In genomic region chr11:72821920-72822799, GRCh38 we compare ENCODE assay signal across 8 cellular contexts. TPM values are rescaled to one million over a fixed set of nuclear protein-coding genes. Genes with fewer than 3 reads are reported as not detected.
DNase-seq lines count a peak whose midpoint lies in the region; ATAC-seq and TF ChIP-seq lines count a peak whose summit lies in the region.

No MANE protein-coding gene starts in this region.

- DNase-seq in Calu3, result peak; percentile 85
- peak; percentile 83 for DNase-seq in HCEC 1CT
- peak; percentile 81 to 91 for DNase-seq in NCI-H524 (lab: John Stamatoyannopoulos, UW)
- DNase-seq in activated T-cell treated with anti-CD3 and anti-CD28 coated beads for 24 hours (ENCODE audit: low read depth), result peak; percentile 67
- DNase-seq in endothelial cell (ENCODE audit: low spot score), result peak; percentile 93
- peak; percentile 85 for DNase-seq in stimulated activated CD8-positive, alpha-beta memory T cell treated with anti-CD3 and anti-CD28 coated beads, Interleukin-12 subunit alpha, Interleukin-12 subunit beta, amount 100 ng/mL, for 4 hours (ENCODE audit: low read depth)

- no peaks in the 10 kb centered on the region for H3K9me3 ChIP-seq in mesodermal cell (ENCODE audit: control insufficient read depth, low read length)

- intact Hi-C loops in Calu3 (cut with micrococcal nuclease; ENCODE audit: unreplicated experiment), result no loop called here

- H3K36me3 Mint-ChIP-seq in Calu3 (ENCODE audit: insufficient read depth, unreplicated experiment), result peaks cover 13% of the 10 kb centered on the region
- H3K36me3 Mint-ChIP-seq in endothelial cell (ENCODE audit: low read depth, unreplicated experiment), result peaks cover 29% of the 10 kb centered on the region

- H3K9me3 Mint-ChIP-seq in Calu3 (ENCODE audit: low read depth, unreplicated experiment), result no peaks in the 10 kb centered on the region
- H3K9me3 Mint-ChIP-seq in endothelial cell (ENCODE audit: unreplicated experiment), result no peaks in the 10 kb centered on the region

- TF ChIP-seq CTCF in Calu3 (IDR thresholded peaks at IDR 0.05; ENCODE audit: unreplicated experiment) (peak; percentile 28), endothelial cell (IDR thresholded peaks at IDR 0.05; ENCODE audit: unreplicated experiment) (peak; percentile 39)

- H3K4me1 Mint-ChIP-seq in Calu3 (ENCODE audit: low read depth, unreplicated experiment), result no peaks in the 10 kb centered on the region
- H3K4me1 Mint-ChIP-seq in endothelial cell (ENCODE audit: unreplicated experiment), result peaks cover 8% of the 10 kb centered on the region

- WGBS in mesodermal cell (ENCODE audit: insufficient coverage in 2 of 2), 2 experiments, result 1 to 3% methylated on average over 55 to 64 of the region's 82 CpGs

- peak overlapping the region; percentile 59 for H3K4me3 Mint-ChIP-seq in Calu3 (ENCODE audit: low read depth, unreplicated experiment)
- H3K4me3 Mint-ChIP-seq in endothelial cell (ENCODE audit: unreplicated experiment), result no peak overlapping the region

- H3K27me3 Mint-ChIP-seq in Calu3 (ENCODE audit: unreplicated experiment) (no peaks in the 10 kb centered on the region), endothelial cell (ENCODE audit: unreplicated experiment) (peaks cover 20% of the 10 kb centered on the region)

- no peak overlapping the region for H3K27ac ChIP-seq in mesodermal cell (ENCODE audit: low read depth, low read length, severe bottlenecking)

- CTCF ChIA-PET in Calu3 (lab: Charles Lee), result interaction anchor here (0.5 to 0.8 kb wide), 3 partner anchors 9 to 103 kb away, joined by 3 to 7 read pairs (median 3); no protein-coding TSS in a partner anchor

- peak overlapping the region; percentile 40 for H3K4me3 ChIP-seq in mesodermal cell (ENCODE audit: extremely low read depth, insufficient read depth, low read length, poor library complexity, severe bottlenecking)

- no peak overlapping the region for H3K27ac Mint-ChIP-seq in Calu3 (ENCODE audit: unreplicated experiment)
- H3K27ac Mint-ChIP-seq in endothelial cell (ENCODE audit: unreplicated experiment), result no peak overlapping the region

- H3K4me1 ChIP-seq in mesodermal cell (ENCODE audit: control insufficient read depth, insufficient read depth, low read length, poor library complexity, severe bottlenecking), result peaks cover 12% of the 10 kb centered on the region

- ATAC-seq in GM18907 (IDR thresholded peaks at IDR 0.05; ENCODE audit: unreplicated experiment), result no peak

- BruUV-seq in Calu3 (replicated peaks; lab: Mats Ljungman, UMichigan), result no TSS peak

- peaks cover 3% of the 10 kb centered on the region for H3K36me3 ChIP-seq in mesodermal cell (ENCODE audit: control insufficient read depth, insufficient read depth, low read length)

RNA-seq across cellular contexts. Expression of gene ATG16L2, which starts 7.9 kb away (rescaled TPM):
- total RNA-seq in Calu3 (2022), result 28.7 and 29.1 TPM in 2 replicates
- total RNA-seq in endothelial cell (ENCODE audit: unreplicated experiment), result 51.0 TPM
- polyA plus RNA-seq in mesodermal cell (2013, experiment 1 of 2), result 23.8 TPM
- 18.5 TPM for polyA plus RNA-seq in mesodermal cell (2013, experiment 2 of 2)

RNA-seq across cellular contexts. Expression of gene STARD10, which starts 28.3 kb away (rescaled TPM):
- total RNA-seq in Calu3 (2022) (55.1 and 68.9 TPM in 2 replicates), endothelial cell (ENCODE audit: unreplicated experiment) (13.4 TPM)
- 56.6 TPM for polyA plus RNA-seq in mesodermal cell (2013, experiment 1 of 2)
- 45.7 TPM for polyA plus RNA-seq in mesodermal cell (2013, experiment 2 of 2)
